Comparison of ENCODE assay signal across 1 cellular context in genomic region chr10:36779238-36779846, GRCh38.
TF ChIP-seq lines count a peak whose summit lies in the region.

No MANE protein-coding gene starts in this region.

TF ChIP-seq in GM12878, 131 proteins besides CTCF, POLR2A, EP300 and RAD21 (continued from another document):
- no peak for TF ChIP-seq ZBTB33 (IDR thresholded peaks at IDR 0.05)
- TF ChIP-seq MYC (IDR thresholded peaks at IDR 0.05; ENCODE audit: insufficient read depth, insufficient read length, insufficient replicate concordance, low read length, severe bottlenecking) = no peak
- TF ChIP-seq CBFB (IDR thresholded peaks at IDR 0.05; ENCODE audit: low read depth) = no peak
- no peak for TF ChIP-seq GABPA (IDR thresholded peaks at IDR 0.05; ENCODE audit: low read depth)
